16 cellular contexts compared by ENCODE assay signal in the genomic region with DNA sequence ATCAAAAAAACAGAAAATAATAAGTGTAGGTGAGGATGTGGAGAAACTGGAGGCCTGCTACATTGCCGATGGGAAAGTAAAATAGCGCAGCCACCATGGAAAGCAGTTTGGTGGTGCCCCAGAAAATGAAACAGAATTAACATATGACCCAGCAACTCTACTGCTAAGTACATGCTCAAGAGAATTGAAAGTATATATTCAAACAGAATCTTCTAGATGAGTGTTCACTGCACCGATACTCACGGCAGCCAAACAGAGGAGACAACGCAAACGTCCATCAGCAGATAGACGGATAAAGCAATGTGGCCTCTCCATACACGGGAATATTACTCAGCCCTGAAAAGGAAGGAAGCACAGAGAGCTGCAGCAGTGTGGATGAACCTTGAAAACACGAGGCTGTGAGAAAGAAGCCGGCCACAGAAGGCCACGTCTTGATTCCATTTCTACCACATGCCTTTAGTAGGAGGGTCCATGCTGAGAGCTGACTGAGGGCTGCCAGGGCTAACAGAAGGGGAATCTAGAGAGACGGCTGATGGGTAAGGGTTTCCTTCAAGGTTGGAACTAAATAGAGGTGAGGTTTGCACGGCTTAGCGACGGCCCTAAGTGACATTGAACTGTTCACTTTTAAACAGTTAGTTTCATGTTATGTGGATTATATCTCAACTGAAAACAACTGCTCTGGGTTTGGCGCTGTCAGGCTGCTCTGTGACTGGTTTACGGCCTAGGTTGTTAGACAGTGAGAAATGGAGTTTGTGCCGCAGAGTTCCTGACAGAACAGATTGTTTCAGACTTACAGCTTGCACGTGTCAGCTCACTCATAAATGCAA. TPM values are rescaled to one million over a fixed set of nuclear protein-coding genes. Genes with fewer than 3 reads are reported as not detected.
DNase-seq lines count a peak whose midpoint lies in the region; ATAC-seq, FAIRE-seq and TF ChIP-seq lines count a peak whose summit lies in the region.
"Had no signal": no experiment of that assay in that cellular context is flagged by ENCODE, and none has a peak within 500 bp of the region (broad histone marks: within the 10 kb centered on the region; RNA-seq: fewer than 3 reads in every experiment).

No MANE protein-coding gene starts in this region.

- no peaks in the 10 kb centered on the region for H3K4me1 ChIP-seq in right atrium auricular region
- H3K4me1 ChIP-seq in HEK293 (ENCODE audit: control insufficient read depth, insufficient read depth, low read length) = no peaks in the 10 kb centered on the region
- H3K4me1 ChIP-seq in GM12878 (ENCODE audit: control insufficient read depth, insufficient read depth, low read length) = peaks cover 9% of the 10 kb centered on the region
- H3K4me1 ChIP-seq: BE2C had no signal

- POLR2A ChIA-PET in HEK293 (lab: Yijun Ruan, JAX) (no interaction called here), GM12878 (lab: Charles Lee) (no interaction called here)

- no peaks in the 10 kb centered on the region for H3K27me3 ChIP-seq in right atrium auricular region
- H3K27me3 ChIP-seq in GM12878 (replicated peaks in 1 of 2; ENCODE audit: control insufficient read depth in 2 of 2, insufficient read depth in 2 of 2, low read length in 1 of 2) = no peaks in the 10 kb centered on the region
- H3K27me3 ChIP-seq: BE2C had no signal

- peak overlapping the region; percentile 13; the same call in 1 of the 2 replicates for H3K4me2 ChIP-seq in GM12878 (ENCODE audit: control insufficient read depth, insufficient read depth)
- H3K4me2 ChIP-seq: PC-9 had no signal

- H2AFZ ChIP-seq in GM12878 (ENCODE audit: control insufficient read depth, low read depth, low read length) = no peak overlapping the region
- H2AFZ ChIP-seq: PC-9 had no signal

- TF ChIP-seq POLR2A in GM12878 (IDR thresholded peaks at IDR 0.05; ENCODE audit: low read depth, low read length) = no peak

- peaks cover 35% of the 10 kb centered on the region for H3K79me2 ChIP-seq in GM12878 (ENCODE audit: control insufficient read depth, insufficient read depth, low read length)

- no peak for TF ChIP-seq EP300 in GM12878 (IDR thresholded peaks at IDR 0.05; ENCODE audit: borderline replicate concordance in 1 of 2, control insufficient read depth in 1 of 2, low read depth in 2 of 2, low read length in 2 of 2)

- H3K9ac ChIP-seq in GM12878 (ENCODE audit: control insufficient read depth, insufficient read depth, low read length) = no peak overlapping the region

- H3K27ac ChIP-seq in right atrium auricular region (no peak overlapping the region), HEK293 (ENCODE audit: extremely low read depth, low read depth, low read length) (no peak overlapping the region), GM12878 (ENCODE audit: control insufficient read depth, insufficient read depth) (peak overlapping the region; percentile 20; the same call in 1 of the 2 replicates)
- H3K27ac ChIP-seq: PC-9 had no signal

- H3K4me3 Mint-ChIP-seq in Calu3 (ENCODE audit: low read depth, unreplicated experiment) = no peak overlapping the region
- H3K4me3 Mint-ChIP-seq: CD4-positive, alpha-beta memory T cell had no signal

- no peak for ATAC-seq in left cardiac atrium
- no peak for ATAC-seq in GM12878

- H3K9me3 ChIP-seq in right atrium auricular region (no peaks in the 10 kb centered on the region), HEK293 (ENCODE audit: control insufficient read depth, insufficient read depth, low read depth, low read length) (no peaks in the 10 kb centered on the region), GM12878 (replicated peaks; ENCODE audit: control insufficient read depth, insufficient read depth, low read length) (no peaks in the 10 kb centered on the region; the same call in 1 of the 3 replicates)
- H3K9me3 ChIP-seq: BE2C had no signal

- TF ChIP-seq CTCF in right atrium auricular region (IDR thresholded peaks at IDR 0.05) = no peak
- TF ChIP-seq CTCF in HEK293 (tag by site-specific recombination; IDR thresholded peaks at IDR 0.05) = no peak
- TF ChIP-seq CTCF in GM12878 (IDR thresholded peaks at IDR 0.05 in 2 of 3, conservative IDR thresholded peaks at IDR 0.05 in 1 of 3; ENCODE audit: control insufficient read depth in 2 of 3, extremely low read depth in 1 of 3, insufficient read depth in 1 of 3, low read depth in 3 of 3, low read length in 3 of 3) = no peak
- no peak for TF ChIP-seq CTCF in Calu3 (IDR thresholded peaks at IDR 0.05; ENCODE audit: unreplicated experiment)

- WGBS in GM12878 (ENCODE audit: insufficient coverage, insufficient replicate concordance, low lambda C conversion rate, missing lambda C conversion rate) = 50% methylated on average over 19 of the region's 19 CpGs

- peaks cover 6% of the 10 kb centered on the region for H3K36me3 Mint-ChIP-seq in Calu3 (ENCODE audit: insufficient read depth, unreplicated experiment)
- H3K36me3 Mint-ChIP-seq: CD4-positive, alpha-beta memory T cell had no signal

- H3K9me3 Mint-ChIP-seq in Calu3 (ENCODE audit: low read depth, unreplicated experiment) = no peaks in the 10 kb centered on the region
- H3K9me3 Mint-ChIP-seq: CD4-positive, alpha-beta memory T cell had no signal

- H3K36me3 ChIP-seq in right atrium auricular region = no peaks in the 10 kb centered on the region
- H3K36me3 ChIP-seq in HEK293 (ENCODE audit: control insufficient read depth in 2 of 2, insufficient read depth in 1 of 2, low read length in 2 of 2) = no peaks in the 10 kb centered on the region
- H3K36me3 ChIP-seq in GM12878 (ENCODE audit: control insufficient read depth in 2 of 2, insufficient read depth in 2 of 2, low read length in 1 of 2) = peaks cover 20 to 44% of the 10 kb centered on the region in 2 experiments; a peak in 3 of 4 replicates
- H3K36me3 ChIP-seq: BE2C had no signal

- H4K20me1 ChIP-seq in GM12878 (ENCODE audit: control insufficient read depth, insufficient read depth) = no peaks in the 10 kb centered on the region; the same call in 1 of the 2 replicates

- in situ Hi-C loops in GM12878 (cut with MboI) = no loop called here

- intact Hi-C loops in left cardiac atrium (cut with DNase I) = no loop called here
- intact Hi-C loops in GM12878 (cut with micrococcal nuclease; ENCODE audit: unreplicated experiment) = no loop called here
- intact Hi-C loops in Calu3 (cut with micrococcal nuclease; ENCODE audit: unreplicated experiment) = no loop called here

- peaks cover 11% of the 10 kb centered on the region for H3K27me3 Mint-ChIP-seq in Calu3 (ENCODE audit: unreplicated experiment)

- FAIRE-seq in GM12878 (lab: Jason Lieb, UNC) = peak; percentile 31

- DNase-seq in right atrium auricular region (ENCODE audit: low spot score) (peak; percentile 28), left cardiac atrium (no peak), GM12878 (ENCODE audit: low read depth, low spot score) (no peak), inferior parietal cortex (ENCODE audit: extremely low spot score) (no peak), Calu3 (no peak)
- no peak for DNase-seq in effector CD4-positive, alpha-beta T cell
- DNase-seq: BE2C; CD4-positive, alpha-beta memory T cell; GOT3; IMR-90; Kasumi-1; MM.1S; NCI-H1092 treated with DMSO at 0.1 percent for 48 hours; NCI-H510A treated with DMSO at 0.1 percent for 48 hours; PC-9 had no signal

- H3K4me3 ChIP-seq in right atrium auricular region (no peak overlapping the region), HEK293 (ENCODE audit: low read depth, low read length) (no peak overlapping the region), GM12878 (no peak overlapping the region)
- H3K4me3 ChIP-seq: PC-9 had no signal

- H3K4me1 Mint-ChIP-seq in Calu3 (ENCODE audit: low read depth, unreplicated experiment) = no peaks in the 10 kb centered on the region

- BruUV-seq in GM12878 (replicated peaks; lab: Mats Ljungman, UMichigan) = TSS peak; percentile 41
- BruUV-seq in Calu3 (replicated peaks; lab: Mats Ljungman, UMichigan) = no TSS peak

- CTCF ChIA-PET in HEK293 (lab: Yijun Ruan, JAX) (interaction anchor here (0.7 to 1.3 kb wide), 5 partner anchors 14 to 305 kb away, joined by 3 to 4 read pairs (median 3); no protein-coding TSS in a partner anchor), GM12878 (lab: Yijun Ruan, JAX) (interaction anchor here (1.2 to 3.2 kb wide), 3 partner anchors 20 to 32 kb away, joined by 3 to 27 read pairs (median 4); no protein-coding TSS in a partner anchor), Calu3 (lab: Charles Lee) (no interaction called here)

- H3K27ac Mint-ChIP-seq in Calu3 (ENCODE audit: unreplicated experiment) = no peak overlapping the region
- H3K27ac Mint-ChIP-seq: CD4-positive, alpha-beta memory T cell had no signal

- SMC1A ChIA-PET in GM12878 (lab: Charles Lee; ENCODE audit: uncharacterized antibody, unreplicated experiment) = interaction anchor here (0.9 to 2.3 kb wide), 2 partner anchors 12 to 17 kb away, joined by 3 to 6 read pairs; no protein-coding TSS in a partner anchor

- no peak for TF ChIP-seq RAD21 in GM12878 (IDR thresholded peaks at IDR 0.05; ENCODE audit: insufficient read depth, low read depth, low read length)

- RAD21 ChIA-PET in GM12878 (lab: Charles Lee; ENCODE audit: unreplicated experiment) = interaction anchor here (0.9 to 1.2 kb wide), 2 partner anchors 34 to 80 kb away, joined by 3 to 4 read pairs; no protein-coding TSS in a partner anchor

TF ChIP-seq in HEK293, 187 proteins besides CTCF, POLR2A, EP300 and RAD21 (continues in another document):
- TF ChIP-seq ZNF146 (tag by site-specific recombination; IDR thresholded peaks at IDR 0.05) (peak; percentile 97), ZNF549 (tag by site-specific recombination; IDR thresholded peaks at IDR 0.05) (no peak)

TF ChIP-seq in GM12878, 131 proteins besides CTCF, POLR2A, EP300 and RAD21 (continues in another document):
- no peak; the same call in 1 of the 2 replicates for TF ChIP-seq CBX5 (IDR thresholded peaks at IDR 0.05; ENCODE audit: low read depth)

RNA-seq across cellular contexts. Expression of a gene that starts 29.8 kb away (rescaled TPM):
- total RNA-seq in right atrium auricular region = under 1 TPM; 0.12 to 0.30 TPM
- total RNA-seq in left cardiac atrium = 1 to 10 TPM; 1.9 to 3.8 TPM
- 101 and 129 TPM in 2 replicates for total RNA-seq in GM12878 (2013; cell fraction: nucleolus; rRNA removed)
- 19.6 and 22.1 TPM in 2 replicates for total RNA-seq in GM12878 (2014; rRNA removed)
- total RNA-seq in GM12878 (2014; rRNA removed; fragmentation: Illumina TruSeq; extraction: Trizol) = 9.4 and 11.7 TPM in 2 replicates
- total RNA-seq in GM12878 (2021) = 27.8 and 35.2 TPM in 2 replicates
- polyA plus RNA-seq in GM12878 (2011; ENCODE audit: low read depth) = 8.4 TPM
- polyA plus RNA-seq in GM12878 (2011; rRNA removed) = 13.5 and 17.3 TPM in 2 replicates
- 26.3 and 28.6 TPM in 2 replicates for polyA plus RNA-seq in GM12878 (2011; cell fraction: cytosol; rRNA removed)
- polyA plus RNA-seq in GM12878 (2011; cell fraction: nucleus; rRNA removed) = 92.9 and 105 TPM in 2 replicates
- polyA plus RNA-seq in GM12878 (2012) = 23.5 and 31.3 TPM in 2 replicates
- polyA plus RNA-seq in GM12878 (2014; fragmentation: Illumina TruSeq; extraction: Trizol) = 5.7 and 10.8 TPM in 2 replicates
- polyA plus RNA-seq in GM12878 (2014; fragmentation: Nextera tagmentation; extraction: Ambion mirVana) = 1 to 10 TPM in 1 of 2 experiments, under 1 TPM in 1; 0.90 to 1.1 TPM
- polyA plus RNA-seq in GM12878 (2014; rRNA removed) = 29.8 and 30.6 TPM in 2 replicates
- 10 to 100 TPM; 21.1 to 21.3 TPM for polyA plus RNA-seq in GM12878 (2016; fragmentation: Nextera tagmentation; extraction: Ambion mirVana)
- polyA minus RNA-seq in GM12878 (2011; rRNA and poly(A)+ RNA removed) = 8.8 and 21.8 TPM in 2 replicates
- polyA minus RNA-seq in GM12878 (2011; cell fraction: cytosol; rRNA and poly(A)+ RNA removed) = 6.5 and 7.8 TPM in 2 replicates
- polyA minus RNA-seq in GM12878 (2011; cell fraction: nucleus; rRNA and poly(A)+ RNA removed) = 24.8 and 31.4 TPM in 2 replicates
- 1.3 TPM in 2 replicates for total RNA-seq in Calu3 (2022)
